In genomic region chr11:126165366-126166156, GRCh38 we compare ENCODE assay signal across 1 cellular context.
TF ChIP-seq lines count a peak whose summit lies in the region.

No MANE protein-coding gene starts in this region.

TF ChIP-seq in HepG2, 621 proteins besides CTCF, POLR2A, EP300 and RAD21 (continued from another document and continues in another):
- TF ChIP-seq MYC (CRISPR knock-in tag; IDR thresholded peaks at IDR 0.05; ENCODE audit: borderline replicate concordance) (no peak), ZNF83 (CRISPR knock-in tag; IDR thresholded peaks at IDR 0.05; ENCODE audit: borderline replicate concordance) (no peak), SUZ12 (IDR thresholded peaks at IDR 0.05; ENCODE audit: low read depth, low read length) (no peak), E2F5 (CRISPR knock-in tag; conservative IDR thresholded peaks at IDR 0.05) (no peak), JUNB (CRISPR knock-in tag; IDR thresholded peaks at IDR 0.05; ENCODE audit: borderline replicate concordance) (no peak), SOX13 (IDR thresholded peaks at IDR 0.05) (no peak), SOX13 (CRISPR knock-in tag; conservative IDR thresholded peaks at IDR 0.05 in 1 of 2, IDR thresholded peaks at IDR 0.05 in 1 of 2) (no peak), ZNF660 (CRISPR knock-in tag; IDR thresholded peaks at IDR 0.05; ENCODE audit: borderline replicate concordance, low read depth) (no peak), HNF4A (CRISPR knock-in tag; IDR thresholded peaks at IDR 0.05) (peak; percentile 75), ZNF614 (CRISPR knock-in tag; IDR thresholded peaks at IDR 0.05; ENCODE audit: borderline replicate concordance) (0 out of 2 replicates have a peak, but pooled peaks have one; percentile 39), MLX (CRISPR knock-in tag; IDR thresholded peaks at IDR 0.05) (no peak), ZBTB46 (CRISPR knock-in tag; IDR thresholded peaks at IDR 0.05; ENCODE audit: borderline replicate concordance) (no peak), E2F1 (CRISPR knock-in tag; IDR thresholded peaks at IDR 0.05) (no peak), LCORL (IDR thresholded peaks at IDR 0.05) (no peak), LCORL (CRISPR knock-in tag; IDR thresholded peaks at IDR 0.05) (no peak), TEAD3 (CRISPR knock-in tag; optimal IDR thresholded peaks at IDR 0.05; ENCODE audit: borderline replicate concordance) (no peak), CCAR2 (optimal IDR thresholded peaks at IDR 0.05; ENCODE audit: low read depth, low read length) (no peak), NCOA5 (CRISPR knock-in tag; IDR thresholded peaks at IDR 0.05) (no peak), ZFP90 (CRISPR knock-in tag; IDR thresholded peaks at IDR 0.05; ENCODE audit: borderline replicate concordance) (no peak), NCOA2 (CRISPR knock-in tag; IDR thresholded peaks at IDR 0.05) (peak; percentile 47; the same call in 1 of the 2 replicates), ZBTB1 (CRISPR knock-in tag; IDR thresholded peaks at IDR 0.05; ENCODE audit: borderline replicate concordance) (no peak), RFXAP (CRISPR knock-in tag; IDR thresholded peaks at IDR 0.05; ENCODE audit: borderline replicate concordance) (no peak), SRSF9 (IDR thresholded peaks at IDR 0.05; ENCODE audit: borderline replicate concordance, insufficient read depth, low read depth, low read length, poor library complexity, severe bottlenecking) (no peak), ATM (IDR thresholded peaks at IDR 0.05; ENCODE audit: borderline replicate concordance) (no peak), RXRA (CRISPR knock-in tag; IDR thresholded peaks at IDR 0.05) (peak; percentile 54), TERF1 (CRISPR knock-in tag; IDR thresholded peaks at IDR 0.05) (no peak), ARNT2 (CRISPR knock-in tag; IDR thresholded peaks at IDR 0.05; ENCODE audit: low read depth) (no peak), GLI4 (CRISPR knock-in tag; IDR thresholded peaks at IDR 0.05; ENCODE audit: borderline replicate concordance) (no peak), ZNF407 (CRISPR knock-in tag; IDR thresholded peaks at IDR 0.05; ENCODE audit: not compliant biosample characterization) (no peak), MIER2 (CRISPR knock-in tag; IDR thresholded peaks at IDR 0.05) (no peak), GABPA (IDR thresholded peaks at IDR 0.05; ENCODE audit: low read depth, low read length) (no peak), GABPA (CRISPR knock-in tag; IDR thresholded peaks at IDR 0.05; ENCODE audit: low read depth) (no peak), ZSCAN20 (CRISPR knock-in tag; IDR thresholded peaks at IDR 0.05; ENCODE audit: borderline replicate concordance) (no peak), ZBTB10 (CRISPR knock-in tag; IDR thresholded peaks at IDR 0.05; ENCODE audit: borderline replicate concordance) (no peak), ZSCAN9 (CRISPR knock-in tag; IDR thresholded peaks at IDR 0.05; ENCODE audit: borderline replicate concordance) (no peak), XRCC5 (optimal IDR thresholded peaks at IDR 0.05; ENCODE audit: low read length) (no peak), ZNF720 (CRISPR knock-in tag; IDR thresholded peaks at IDR 0.05) (no peak), ZNF766 (CRISPR knock-in tag; IDR thresholded peaks at IDR 0.05; ENCODE audit: borderline replicate concordance) (no peak), ZNF12 (CRISPR knock-in tag; IDR thresholded peaks at IDR 0.05) (no peak), RXRB (CRISPR knock-in tag; IDR thresholded peaks at IDR 0.05; ENCODE audit: borderline replicate concordance) (0 out of 2 replicates have a peak, but pooled peaks have one; percentile 23), DR1 (CRISPR knock-in tag; IDR thresholded peaks at IDR 0.05) (no peak), ZNF703 (CRISPR knock-in tag; IDR thresholded peaks at IDR 0.05; ENCODE audit: borderline replicate concordance) (no peak), GTF3A (CRISPR knock-in tag; conservative IDR thresholded peaks at IDR 0.05) (no peak), HHEX (CRISPR knock-in tag; IDR thresholded peaks at IDR 0.05) (no peak), CHCHD3 (CRISPR knock-in tag; IDR thresholded peaks at IDR 0.05) (no peak), PAXIP1 (CRISPR knock-in tag; conservative IDR thresholded peaks at IDR 0.05) (peak; percentile 84)
